Comparison of ENCODE assay signal across 29 cellular contexts in the genomic region with DNA sequence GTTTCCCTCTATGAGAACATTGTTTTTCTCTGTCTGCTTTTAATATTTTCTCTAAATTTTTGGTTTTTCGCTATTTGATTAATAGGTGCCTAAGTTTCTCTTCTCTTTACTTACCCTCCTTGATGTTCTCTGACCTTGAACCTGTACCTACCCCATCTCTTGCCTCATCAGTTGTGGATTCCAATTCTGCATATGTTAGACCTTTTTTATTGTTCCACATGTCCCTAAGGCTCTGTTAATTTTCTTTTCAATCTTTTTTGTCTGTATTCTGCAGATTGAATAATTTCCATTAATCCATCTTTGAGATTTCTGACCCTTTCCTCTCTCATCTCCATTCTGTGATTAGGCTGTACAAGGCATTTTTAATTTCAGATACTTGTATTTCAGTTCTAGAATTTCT.
"Had no signal": no experiment of that assay in that cellular context is flagged by ENCODE, and none has a peak within 500 bp of the region (broad histone marks: within the 10 kb centered on the region; RNA-seq: fewer than 3 reads in every experiment).

No MANE protein-coding gene starts in this region.

- H3K27ac Mint-ChIP-seq: dendritic cell treated with granulocyte-macrophage colony-stimulating factor and Interleukin-4, amounts not matched to agents 40 ng/mL and 50 ng/mL, for 4 days; endodermal cell had no signal

- H3K4me2 ChIP-seq: hepatocyte had no signal

- FAIRE-seq: endometrium, endothelial cell of umbilical vein, frontal cortex had no signal

- H3K27me3 ChIP-seq: colonic mucosa, dorsolateral prefrontal cortex, esophagus muscularis mucosa, esophagus squamous epithelium, foreskin keratinocyte, gastrocnemius medialis, gastroesophageal sphincter, heart left ventricle, heart right ventricle, hepatocyte had no signal

- ATAC-seq: effector memory CD8-positive, alpha-beta T cell; esophagus mucosa; foreskin keratinocyte; gastrocnemius medialis; gastroesophageal sphincter; heart left ventricle; heart right ventricle had no signal

- H3K27ac ChIP-seq: colonic mucosa, coronary artery, dorsolateral prefrontal cortex, epithelial cell of prostate, esophagus muscularis mucosa, esophagus squamous epithelium, foreskin keratinocyte, gastrocnemius medialis, gastroesophageal sphincter, heart left ventricle, heart right ventricle, hepatocyte had no signal

- DNase-seq: colonic mucosa; cortex of kidney; dermis blood vessel endothelial cell; dorsolateral prefrontal cortex; effector CD4-positive, alpha-beta T cell; effector CD8-positive, alpha-beta T cell; effector memory CD4-positive, alpha-beta T cell; effector memory CD8-positive, alpha-beta T cell; endodermal cell; erythroblast; esophagus squamous epithelium; foreskin fibroblast; foreskin keratinocyte; foreskin melanocyte; gastrocnemius medialis; glutamatergic neuron; head of caudate nucleus; heart left ventricle; heart right ventricle had no signal

- H3K4me3 ChIP-seq: colonic mucosa, coronary artery, dorsolateral prefrontal cortex, esophagus muscularis mucosa, esophagus squamous epithelium, gastrocnemius medialis, gastroesophageal sphincter, heart left ventricle, heart right ventricle, hepatocyte had no signal

- H3K27me3 Mint-ChIP-seq: dendritic cell treated with granulocyte-macrophage colony-stimulating factor and Interleukin-4, amounts not matched to agents 40 ng/mL and 50 ng/mL, for 4 days; effector memory CD8-positive, alpha-beta T cell had no signal

- H2AFZ ChIP-seq: hepatocyte had no signal

- H3K4me3 Mint-ChIP-seq: dendritic cell treated with granulocyte-macrophage colony-stimulating factor and Interleukin-4, amounts not matched to agents 40 ng/mL and 50 ng/mL, for 4 days; effector memory CD8-positive, alpha-beta T cell; endodermal cell had no signal

- H3K36me3 ChIP-seq: gastrocnemius medialis had no signal

- H3K4me1 ChIP-seq: colonic mucosa, esophagus muscularis mucosa, gastrocnemius medialis, gastroesophageal sphincter had no signal

- H3K9me3 ChIP-seq: colonic mucosa, esophagus muscularis mucosa, esophagus squamous epithelium, gastrocnemius medialis, heart right ventricle had no signal

- H3K9me3 Mint-ChIP-seq: effector memory CD8-positive, alpha-beta T cell; endodermal cell had no signal
